ENCODE assay signal across 29 cellular contexts in the genomic region with DNA sequence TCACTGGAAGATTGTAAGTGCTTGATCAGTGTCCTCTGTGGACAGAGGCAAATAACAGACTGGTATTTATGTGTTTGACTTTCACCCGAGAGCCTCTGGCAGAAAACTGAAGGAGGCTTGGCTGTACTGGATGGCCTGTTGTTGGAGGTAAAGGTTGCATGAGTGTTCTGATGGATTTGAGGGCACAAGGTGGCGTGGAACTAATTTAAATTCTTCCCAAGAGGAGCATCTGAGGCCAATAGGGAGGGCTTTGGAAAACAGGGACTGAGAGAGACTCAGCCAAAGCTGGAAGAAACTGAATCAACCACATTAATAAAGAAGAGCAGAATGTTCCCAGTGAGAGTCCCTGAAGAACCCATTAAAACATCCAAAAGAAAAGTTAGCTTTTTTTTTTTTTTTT.
"Had no signal": no experiment of that assay in that cellular context is flagged by ENCODE, and none has a peak within 500 bp of the region (broad histone marks: within the 10 kb centered on the region; RNA-seq: fewer than 3 reads in every experiment).

No MANE protein-coding gene starts in this region.

- H3K27ac ChIP-seq: neural progenitor cell had no signal

- H3K4me3 ChIP-seq: neural progenitor cell, smooth muscle cell had no signal

- H3K36me3 ChIP-seq: neural progenitor cell had no signal

- H3K4me1 ChIP-seq: neural progenitor cell had no signal

- ATAC-seq: activated T-cell treated with anti-CD3 and anti-CD28 coated beads, Interleukin-2, amount 50 U/mL, for 4 hours; activated T-helper 17 cell treated with anti-CD3 and anti-CD28 coated beads, Interleukin-2, amount 50 U/mL, for 72 hours; left cardiac atrium; natural killer cell; SK-N-SH treated with all-trans-retinoic acid at 6 μM for 48 hours; stimulated activated memory B cell treated with anti-CD40 and anti-IgM and Interleukin-4, amounts not matched to agents 10 μg/mL and 1 μg/mL and 100 μg/mL, for 72 hours; stimulated activated naive CD8-positive, alpha-beta T cell treated with anti-CD3 and anti-CD28 coated beads, Interleukin-15, amount 100 ng/mL, for 72 hours; T-helper 17 cell had no signal

- DNase-seq: activated CD4-positive, alpha-beta memory T cell treated with anti-CD3 and anti-CD28 coated beads, Interleukin-2, amount 10 ng/mL, durations not matched to agents 7 days and 5 days; activated CD4-positive, alpha-beta T cell treated with anti-CD3 and anti-CD28 coated beads for 1 hour; activated CD4-positive, alpha-beta T cell treated with anti-CD3 and anti-CD28 coated beads, Interleukin-2, amount 10 ng/mL, durations not matched to agents 7 days and 5 days; activated gamma-delta T cell treated with Interleukin-2 at 50 U/mL for 16 hours; activated naive CD4-positive, alpha-beta T cell treated with anti-CD3 and anti-CD28 coated beads, Interleukin-2, amount 50 U/mL, for 16 hours; activated T-cell treated with anti-CD3 and anti-CD28 coated beads, Interleukin-2, amount 50 U/mL, for 4 hours; amniotic stem cell; central memory CD4-positive, alpha-beta T cell; endodermal cell; head of caudate nucleus; hippocampal formation; left cardiac atrium; mammary epithelial cell; natural killer cell; occipital lobe; posterior cingulate gyrus; retina; stimulated activated CD4-positive, alpha-beta T cell treated with anti-CD3 and anti-CD28 coated beads, Interleukin-1b, Interleukin-23, amount 100 ng/mL, for 48 hours; stimulated activated CD4-positive, alpha-beta T cell treated with anti-CD3 and anti-CD28 coated beads, Interleukin-4, amount 100 ng/mL, for 4 hours; stimulated activated CD8-positive, alpha-beta memory T cell treated with anti-CD3 and anti-CD28 coated beads, Interleukin-4, amount 100 ng/mL, for 48 hours; stimulated activated naive CD8-positive, alpha-beta T cell treated with anti-CD3 and anti-CD28 coated beads, Interleukin-15, amount 100 ng/mL, for 72 hours; T-helper 17 cell; T1000; trophoblast cell had no signal

- H3K9ac ChIP-seq: neural progenitor cell had no signal

- H3K4me2 ChIP-seq: neural progenitor cell, smooth muscle cell had no signal

- H2AFZ ChIP-seq: neural progenitor cell had no signal

- H3K27me3 ChIP-seq: neural progenitor cell had no signal
